ENCODE assay signal across 23 cellular contexts in the genomic region with DNA sequence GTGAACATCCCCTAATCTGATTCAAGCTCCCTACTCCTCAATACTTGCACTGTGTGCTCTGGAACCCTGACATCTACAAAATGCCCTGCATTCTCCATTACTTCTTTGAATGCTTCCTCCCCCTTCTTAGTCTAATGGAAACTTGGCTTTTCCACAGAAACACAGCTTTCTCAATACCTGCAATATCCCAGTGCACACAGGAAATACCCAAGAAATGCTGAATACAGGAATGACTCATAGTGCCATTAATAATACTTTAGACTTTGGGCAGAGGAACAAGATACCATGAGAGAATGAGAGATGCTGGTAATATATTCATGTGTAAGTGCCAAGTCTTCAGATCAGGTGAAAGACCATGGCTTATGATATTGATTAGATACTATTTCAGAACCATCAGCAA. TPM values are rescaled to one million over a fixed set of nuclear protein-coding genes. Genes with fewer than 3 reads are reported as not detected.
DNase-seq lines count a peak whose midpoint lies in the region; ATAC-seq, FAIRE-seq and TF ChIP-seq lines count a peak whose summit lies in the region.
"Had no signal": no experiment of that assay in that cellular context is flagged by ENCODE, and none has a peak within 500 bp of the region (broad histone marks: within the 10 kb centered on the region; RNA-seq: fewer than 3 reads in every experiment).

No MANE protein-coding gene starts in this region.

- TF ChIP-seq POLR2A in ovary (IDR thresholded peaks at IDR 0.05), result no peak

- intact Hi-C loops in ovary (cut with DNase I), result loop anchor here in 2 of 4 donors (10.0 kb wide), 2 partner anchors 280 to 360 kb away; no protein-coding TSS in a partner anchor

- ATAC-seq in HG03196 (IDR thresholded peaks at IDR 0.05; ENCODE audit: unreplicated experiment) (peak; percentile 54), HG03442 (IDR thresholded peaks at IDR 0.05; ENCODE audit: unreplicated experiment) (no peak)
- ATAC-seq: left colon, WTC11 had no signal

- H3K4me1 ChIP-seq in ovary (ENCODE audit: insufficient read depth), result no peaks in the 10 kb centered on the region
- H3K4me1 ChIP-seq: right lobe of liver had no signal

- H3K27me3 ChIP-seq in ovary, result no peaks in the 10 kb centered on the region
- peaks cover 8% of the 10 kb centered on the region for H3K27me3 ChIP-seq in MG63

- peak; percentile 11 for DNase-seq in AG08395 (ENCODE audit: low spot score)
- peak; percentile 13 for DNase-seq in astrocyte of the cerebellum (ENCODE audit: low read depth)
- DNase-seq in glomerular visceral epithelial cell (ENCODE audit: extremely low spot score), result peak; percentile 34
- no peak for DNase-seq in ovary
- DNase-seq in MG63, result no peak
- no peak for DNase-seq in HTR-8/SVneo (ENCODE audit: insufficient read length, low spot score)
- DNase-seq: COR-L47; cortex of kidney; erythroblast; GF-D8; hippocampal formation; left colon; NCI-H1092; NCI-H2107; NCI-H526 treated with DMSO at 0.1 percent for 48 hours; right lobe of liver; stimulated activated CD4-positive, alpha-beta T cell treated with anti-CD3 and anti-CD28 coated beads, Interleukin-1b, Interleukin-23, amount 100 ng/mL, for 48 hours; T-helper 1 cell had no signal

- H3K27ac ChIP-seq in ovary, result no peak overlapping the region
- H3K27ac ChIP-seq: right lobe of liver had no signal

- no peak for FAIRE-seq in HTR-8/SVneo (lab: Jason Lieb, UNC)

- H3K4me3 ChIP-seq in astrocyte of the cerebellum (ENCODE audit: low read depth, low read length), result no peak overlapping the region
- H3K4me3 ChIP-seq in ovary, result no peak overlapping the region
- H3K4me3 ChIP-seq in MG63, result no peak overlapping the region
- H3K4me3 ChIP-seq: right lobe of liver had no signal

- no peaks in the 10 kb centered on the region for H3K9me3 ChIP-seq in ovary
- H3K9me3 ChIP-seq in MG63, result no peaks in the 10 kb centered on the region
- H3K9me3 ChIP-seq: right lobe of liver had no signal

- no peak for TF ChIP-seq EP300 in ovary (IDR thresholded peaks at IDR 0.05)

- in situ Hi-C loops in astrocyte of the cerebellum (cut with HindIII; ENCODE audit: low sequenced_read_pairs), result no loop called here

- no peaks in the 10 kb centered on the region for H3K36me3 ChIP-seq in ovary
- H3K36me3 ChIP-seq in MG63, result no peaks in the 10 kb centered on the region
- H3K36me3 ChIP-seq: right lobe of liver had no signal

- TF ChIP-seq CTCF in astrocyte of the cerebellum (IDR thresholded peaks at IDR 0.05; ENCODE audit: low read depth, low read length, missing control alignments) (no peak), ovary (IDR thresholded peaks at IDR 0.05) (no peak)

RNA-seq across cellular contexts. Expression of a gene that starts 5.6 kb away (rescaled TPM):
- total RNA-seq in ovary, result 1 to 10 TPM in 1 of 7 donors, under 1 TPM in 4, not detected in 2; 0.27 to 1.4 (median 0.40) TPM
- under 1 TPM; 0.27 to 0.62 TPM for polyA plus RNA-seq in ovary
- 0.07 TPM in 1 of 2 replicates, not detected in the other for total RNA-seq in MG63 (2014; rRNA removed; shearing (Covaris generic); ENCODE audit: low replicate concordance)
- total RNA-seq: left colon, mononuclear cell, right lobe of liver had no signal
- polyA plus RNA-seq: IgD-negative memory B cell had no signal

Comparison
In these comparisons a context has a peak if more than half of its experiments do, and no peak if none do; other contexts are left out.
1. DNase-seq: peak in AG08395 (single experiment), astrocyte of the cerebellum (single experiment) and glomerular visceral epithelial cell (single experiment); none in ovary (0 of 5), MG63 (single experiment) and HTR-8/SVneo (single experiment).